Comparison of ENCODE assay signal across 8 cellular contexts in the genomic region with DNA sequence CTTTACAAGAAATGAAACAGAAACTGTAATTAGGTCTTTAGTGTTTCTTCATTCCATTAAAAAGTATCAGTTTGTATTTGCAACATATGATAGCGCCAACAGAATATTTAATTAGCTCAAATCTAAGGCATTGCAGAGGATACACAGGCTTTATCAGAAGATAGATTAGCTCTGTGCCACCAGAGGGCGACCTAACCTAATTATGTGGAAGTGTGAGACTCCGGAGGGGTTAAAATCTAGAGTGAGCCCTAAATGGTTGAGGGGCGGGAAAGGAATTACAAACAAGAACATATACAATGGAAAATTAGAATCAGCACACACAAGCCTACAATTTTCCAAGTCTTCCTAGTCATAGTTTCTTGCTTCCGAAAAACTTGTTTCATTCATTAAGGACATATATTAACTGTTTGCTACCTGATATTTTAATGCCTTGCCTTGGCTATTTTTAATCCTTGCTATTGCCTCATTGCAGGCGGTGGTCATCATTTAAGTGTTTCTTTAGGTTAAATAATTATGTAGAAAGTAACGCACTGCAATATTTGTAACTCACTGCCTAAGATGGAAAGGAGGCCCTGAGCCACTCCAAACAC. TPM values are rescaled to one million over a fixed set of nuclear protein-coding genes. Genes with fewer than 3 reads are reported as not detected.
DNase-seq lines count a peak whose midpoint lies in the region; ATAC-seq and TF ChIP-seq lines count a peak whose summit lies in the region.

No MANE protein-coding gene starts in this region.

- intact Hi-C loops in Panc1 (cut with micrococcal nuclease; ENCODE audit: unreplicated experiment) = loop anchor here (1.0 kb wide), 1 partner anchor 407 kb away; no protein-coding TSS in a partner anchor

- CTCF ChIA-PET in Panc1 (lab: Charles Lee) = interaction anchor here (0.6 to 3.0 kb wide), 12 partner anchors 11 to 472 kb away, joined by 3 to 44 read pairs (median 4); no protein-coding TSS in a partner anchor

- no TSS peak for BruUV-seq in Panc1 (replicated peaks; lab: Mats Ljungman, UMichigan)

- TF ChIP-seq CTCF in Panc1 (IDR thresholded peaks at IDR 0.05) (peak; percentile 77), astrocyte of the spinal cord (IDR thresholded peaks at IDR 0.05; ENCODE audit: low read depth, low read length) (peak; percentile 71)

- TF ChIP-seq EP300 in Ishikawa (IDR thresholded peaks at IDR 0.05; ENCODE audit: borderline replicate concordance) = no peak

- H3K4me1 ChIP-seq in Panc1 (ENCODE audit: control insufficient read depth, insufficient read depth, low read length) = peaks cover 3% of the 10 kb centered on the region; the same call in 1 of the 2 replicates

- ATAC-seq in Panc1 (peak; percentile 87), GM19324 (IDR thresholded peaks at IDR 0.05; ENCODE audit: low FRiP score, unreplicated experiment) (no peak), GM21786 (IDR thresholded peaks at IDR 0.05; ENCODE audit: unreplicated experiment) (no peak)

- H3K27ac ChIP-seq in Panc1 (ENCODE audit: low read length) = no peak overlapping the region

- H3K4me3 ChIP-seq in Panc1 (ENCODE audit: low read depth in 2 of 2, low read length in 2 of 2) (no peak overlapping the region), astrocyte of the spinal cord (ENCODE audit: low read depth, low read length) (no peak overlapping the region)

- TF ChIP-seq RAD21 in Ishikawa (IDR thresholded peaks at IDR 0.05; ENCODE audit: low read depth) = peak; percentile 83

- no peaks in the 10 kb centered on the region for H3K36me3 ChIP-seq in Panc1 (ENCODE audit: control insufficient read depth, insufficient read depth, low read length)

- in situ Hi-C loops in Panc1 (cut with HindIII; ENCODE audit: low pct_unique_long_range_greater_than_20kb, low sequenced_read_pairs) (no loop called here), astrocyte of the spinal cord (cut with HindIII; ENCODE audit: low sequenced_read_pairs) (no loop called here)

- no peaks in the 10 kb centered on the region for H3K9me3 ChIP-seq in Panc1 (ENCODE audit: control insufficient read depth, insufficient read depth, low read depth, low read length)

- H3K27me3 ChIP-seq in Panc1 (ENCODE audit: control insufficient read depth, insufficient read depth, low read length) = no peaks in the 10 kb centered on the region

- POLR2A ChIA-PET in Panc1 (lab: Charles Lee) = interaction anchor here (0.9 kb wide), 1 partner anchor 408 kb away, joined by 3 read pairs; no protein-coding TSS in a partner anchor

- DNase-seq in ELF-1 (ENCODE audit: low read depth, low spot score) (peak; percentile 18), Panc1 (ENCODE audit: low read depth, low spot score) (peak; percentile 32), astrocyte of the spinal cord (ENCODE audit: low read depth, low spot score) (peak; percentile 60), islet precursor cell (peak; percentile 71)
- peak in 2 of 3 donors; percentile 31 to 55 for DNase-seq in stimulated activated CD4-positive, alpha-beta T cell treated with anti-CD3 and anti-CD28 coated beads, TNF-alpha, amount 100 ng/mL, for 48 hours (ENCODE audit: low read depth in 3 of 3)

TF ChIP-seq in Ishikawa, 13 proteins besides CTCF, POLR2A, EP300 and RAD21:
- TF ChIP-seq TAF1 (IDR thresholded peaks at IDR 0.05; ENCODE audit: low read depth) = no peak
- TF ChIP-seq TEAD4 (IDR thresholded peaks at IDR 0.05) = no peak
- TF ChIP-seq FOXM1 (IDR thresholded peaks at IDR 0.05; ENCODE audit: borderline replicate concordance, low read depth) = no peak

RNA-seq across cellular contexts. Expression of a gene that starts 18.0 kb away (rescaled TPM):
- not detected for total RNA-seq in Panc1 (2021; ENCODE audit: unreplicated experiment)
- polyA plus RNA-seq in Panc1 (2012; ENCODE audit: insufficient read length) = 0.17 TPM

Comparison
In these comparisons a context has a peak if more than half of its experiments do, and no peak if none do; other contexts are left out.
1. DNase-seq: peak in every context shown above with its lines; median percentile 71 in islet precursor cell; 60 in astrocyte of the spinal cord; 43 in stimulated activated CD4-positive, alpha-beta T cell treated with anti-CD3 and anti-CD28 coated beads, TNF-alpha, amount 100 ng/mL, for 48 hours; 32 in Panc1; 18 in ELF-1.